10 cellular contexts compared by ENCODE assay signal in the genomic region with DNA sequence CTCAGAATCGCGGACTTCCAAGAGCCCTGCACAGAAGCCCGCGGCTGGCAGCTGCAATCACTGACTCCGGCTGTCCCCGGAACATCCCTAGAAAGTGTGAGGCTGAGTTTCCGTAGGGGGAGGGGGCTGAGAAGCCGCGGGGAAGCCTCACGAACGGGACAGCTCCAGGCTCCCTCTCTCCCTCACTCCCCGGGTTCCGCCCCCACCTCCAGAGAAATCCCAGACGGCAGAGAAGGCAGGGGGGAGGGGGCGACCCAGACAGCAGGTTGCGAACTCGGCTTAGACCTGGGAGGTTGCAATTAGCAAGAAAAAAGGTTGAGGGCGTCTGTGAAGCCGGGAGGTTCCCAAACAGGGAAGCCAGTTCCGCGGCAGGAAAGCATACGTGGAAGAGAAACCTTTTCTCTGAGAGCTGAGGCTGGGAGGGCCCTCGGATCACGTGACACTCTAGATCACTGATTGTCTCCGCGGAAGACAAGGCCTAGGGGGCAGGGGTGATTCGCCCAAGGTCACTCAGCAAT.
DNase-seq lines count a peak whose midpoint lies in the region; ATAC-seq, FAIRE-seq and TF ChIP-seq lines count a peak whose summit lies in the region.
"Had no signal": no experiment of that assay in that cellular context is flagged by ENCODE, and none has a peak within 500 bp of the region (broad histone marks: within the 10 kb centered on the region; RNA-seq: fewer than 3 reads in every experiment).

No MANE protein-coding gene starts in this region.

- H2BK5ac ChIP-seq in neuronal stem cell (ENCODE audit: low read length), result no peak overlapping the region

- H3K4me3 ChIP-seq in K562 (no peak overlapping the region), neuronal stem cell (ENCODE audit: low read length in 2 of 2) (peak overlapping the region; percentile 36 to 74)

- peak; percentile 46 for DNase-seq in NCI-H2107 treated with DMSO at 0.1 percent for 48 hours (lab: John Stamatoyannopoulos, UW; ENCODE audit: unreplicated experiment)
- no peak for DNase-seq in K562 (ENCODE audit: extremely low read depth in 1 of 4, low spot score in 3 of 4)
- peak; percentile 30 for DNase-seq in neuronal stem cell (ENCODE audit: low spot score)
- no peak for DNase-seq in activated naive CD4-positive, alpha-beta T cell treated with anti-CD3 and anti-CD28 coated beads, Interleukin-2, amount 50 U/mL, for 16 hours
- DNase-seq in effector CD4-positive, alpha-beta T cell, result no peak
- no peak for DNase-seq in AG08396 (ENCODE audit: low spot score)
- no peak for DNase-seq in stimulated activated CD4-positive, alpha-beta T cell treated with anti-CD3 and anti-CD28 coated beads, Interleukin-15, amount 100 ng/mL, for 24 hours
- DNase-seq: NK-92 treated with Interleukin-12 subunit alpha and Interleukin-12 subunit beta, amount 100 ng/mL, for 24 hours had no signal

- H3K4me2 ChIP-seq in K562 (ENCODE audit: insufficient read depth, low read length) (no peak overlapping the region), neuronal stem cell (ENCODE audit: insufficient read depth, low read length, poor library complexity, severe bottlenecking) (peak overlapping the region; percentile 91)

- in situ Hi-C loops in K562 (cut with MboI), result no loop called here

- no peak overlapping the region for H2BK120ac ChIP-seq in neuronal stem cell (ENCODE audit: low read depth, low read length)

- no peaks in the 10 kb centered on the region for H3K9me1 ChIP-seq in K562 (ENCODE audit: control insufficient read depth, insufficient read depth, low read length)

- POLR2A ChIA-PET in K562 (lab: Yijun Ruan, JAX), result interaction anchor here (0.7 to 1.2 kb wide), 4 partner anchors 8 to 16 kb away, joined by 3 to 6 read pairs (median 4); no protein-coding TSS in a partner anchor

- no peak overlapping the region for H2AK5ac ChIP-seq in neuronal stem cell (ENCODE audit: low read depth, low read length)

- H2BK12ac ChIP-seq in neuronal stem cell (ENCODE audit: low read length), result no peak overlapping the region

- TF ChIP-seq RAD21 in K562 (CRISPR knock-in tag; conservative IDR thresholded peaks at IDR 0.05 in 1 of 2, IDR thresholded peaks at IDR 0.05 in 1 of 2), result no peak

- H3K4ac ChIP-seq in neuronal stem cell (ENCODE audit: low read length), result no peak overlapping the region

- H3K9ac ChIP-seq in ES-I3 (ENCODE audit: low read depth, low read length), result peak overlapping the region; percentile 38; the same call in 1 of the 2 replicates
- H3K9ac ChIP-seq in K562 (ENCODE audit: insufficient read depth in 1 of 2, low read depth in 2 of 2, low read length in 2 of 2), result no peak overlapping the region
- H3K9ac ChIP-seq in neuronal stem cell (ENCODE audit: low read depth, low read length, poor library complexity), result no peak overlapping the region

- 7% methylated on average over 17 of the region's 27 CpGs for WGBS in K562 (ENCODE audit: insufficient coverage, low coverage, missing lambda C conversion rate)
- no CpG with 5 or more reads among the region's 27 CpGs for WGBS in neuronal stem cell (ENCODE audit: extremely low coverage in 2 of 2, insufficient read length in 2 of 2, insufficient replicate concordance in 1 of 2), 2 donors

- no peak overlapping the region for H3K27ac ChIP-seq in K562 (ENCODE audit: extremely low read depth, low read depth, low read length)
- H3K27ac ChIP-seq in neuronal stem cell (replicated peaks; ENCODE audit: low read length), result no peak overlapping the region

- no peak overlapping the region for H2BK15ac ChIP-seq in neuronal stem cell (ENCODE audit: low read length)

- H3K23ac ChIP-seq in neuronal stem cell (ENCODE audit: low read depth, low read length, poor library complexity), result no peak overlapping the region

- no peaks in the 10 kb centered on the region for H3K79me1 ChIP-seq in neuronal stem cell (ENCODE audit: low read depth, low read length)

- no peak for ATAC-seq in K562

- H2AFZ ChIP-seq in K562 (ENCODE audit: low read depth, low read length) (no peak overlapping the region), neuronal stem cell (ENCODE audit: low read length) (peak overlapping the region; percentile 88)

- no peak overlapping the region for H3K14ac ChIP-seq in neuronal stem cell (ENCODE audit: low read length)

- CTCF ChIA-PET in K562 (lab: Yijun Ruan, JAX; ENCODE audit: low intra/inter-chr PET ratio), result no interaction called here

- BruUV-seq in K562 (replicated peaks; lab: Mats Ljungman, UMichigan), result no TSS peak

- H3K27me3 ChIP-seq in K562 (ENCODE audit: control insufficient read depth in 2 of 2, insufficient read depth in 2 of 2, low read length in 2 of 2) (peaks cover 0 to 12% of the 10 kb centered on the region in 2 experiments; a peak in 2 of 5 replicates), neuronal stem cell (ENCODE audit: control insufficient read depth in 3 of 3, insufficient read depth in 3 of 3, low read depth in 1 of 3, low read length in 3 of 3) (peaks cover 0 to 20% (median 11%) of the 10 kb centered on the region in 3 experiments)

- no peaks in the 10 kb centered on the region for H3K36me3 ChIP-seq in ES-I3 (ENCODE audit: insufficient read depth, low read length)
- no peaks in the 10 kb centered on the region for H3K36me3 ChIP-seq in K562 (ENCODE audit: control insufficient read depth, insufficient read depth, low read length)
- no peaks in the 10 kb centered on the region for H3K36me3 ChIP-seq in neuronal stem cell (replicated peaks in 1 of 2; ENCODE audit: control insufficient read depth in 2 of 2, insufficient read depth in 2 of 2, low read length in 2 of 2)

- no peak for TF ChIP-seq POLR2A in K562 (conservative IDR thresholded peaks at IDR 0.05)

- intact Hi-C loops in K562 (cut with micrococcal nuclease), result no loop called here

- no peak for TF ChIP-seq EP300 in K562 (IDR thresholded peaks at IDR 0.05; ENCODE audit: low read length)

- no peak overlapping the region for H4K8ac ChIP-seq in neuronal stem cell (ENCODE audit: low read depth, low read length)

- no peaks in the 10 kb centered on the region for H4K20me1 ChIP-seq in K562 (replicated peaks; ENCODE audit: control insufficient read depth, insufficient read depth, low read length)

- FAIRE-seq in K562 (lab: Jason Lieb, UNC), result no peak
- FAIRE-seq: GM12891 had no signal

- H4K91ac ChIP-seq in neuronal stem cell (ENCODE audit: low read depth, low read length, poor library complexity), result no peak overlapping the region

- peak overlapping the region; percentile 29 for H3K18ac ChIP-seq in neuronal stem cell (ENCODE audit: low read length)

- H3K79me2 ChIP-seq in K562 (ENCODE audit: control insufficient read depth, insufficient read depth, low read length), result no peaks in the 10 kb centered on the region

- H3K4me1 ChIP-seq in ES-I3 (ENCODE audit: insufficient read depth, low read length) (peaks cover 6% of the 10 kb centered on the region; the same call in 1 of the 2 replicates), K562 (replicated peaks in 1 of 2; ENCODE audit: control insufficient read depth in 2 of 2, insufficient read depth in 2 of 2, low read length in 2 of 2) (peaks cover 2 to 17% of the 10 kb centered on the region in 2 experiments; a peak in 4 of 5 replicates), neuronal stem cell (ENCODE audit: control insufficient read depth in 2 of 2, insufficient read depth in 1 of 2, low read depth in 1 of 2, low read length in 2 of 2) (peaks cover 11 to 13% of the 10 kb centered on the region in 2 donors)

- no peak for TF ChIP-seq CTCF in K562 (IDR thresholded peaks at IDR 0.05 in 2 of 3, conservative IDR thresholded peaks at IDR 0.05 in 1 of 3; ENCODE audit: insufficient read depth in 2 of 3, low read depth in 1 of 3, low read length in 3 of 3)

- H3K9me3 ChIP-seq in ES-I3 (ENCODE audit: control insufficient read depth, insufficient read depth, low read length), result no peaks in the 10 kb centered on the region
- no peaks in the 10 kb centered on the region for H3K9me3 ChIP-seq in K562 (replicated peaks; ENCODE audit: control insufficient read depth, insufficient read depth, low read depth, low read length)
- H3K9me3 ChIP-seq in neuronal stem cell (replicated peaks in 1 of 2; ENCODE audit: control insufficient read depth in 2 of 2, insufficient read depth in 1 of 2, low read depth in 1 of 2, low read length in 2 of 2), result no peaks in the 10 kb centered on the region

TF ChIP-seq in K562, 482 proteins besides CTCF, POLR2A, EP300 and RAD21 (continues in another document):
- TF ChIP-seq TOE1 (IDR thresholded peaks at IDR 0.05; ENCODE audit: borderline replicate concordance) (peak; percentile 57; the same call in 1 of the 2 replicates), TOE1 (CRISPR knock-in tag; IDR thresholded peaks at IDR 0.05; ENCODE audit: borderline replicate concordance, low read depth) (no peak), USF1 (CRISPR knock-in tag; IDR thresholded peaks at IDR 0.05) (peak; percentile 58), TFE3 (CRISPR knock-in tag; IDR thresholded peaks at IDR 0.05) (peak; percentile 96), USF2 (CRISPR knock-in tag; IDR thresholded peaks at IDR 0.05) (peak; percentile 62), RAD51 (IDR thresholded peaks at IDR 0.05; ENCODE audit: borderline replicate concordance, low read depth) (peak; percentile 74), ZNF57 (CRISPR knock-in tag; IDR thresholded peaks at IDR 0.05) (no peak)

Comparison
In these comparisons a context has a peak if more than half of its experiments do, and no peak if none do; other contexts are left out.
1. DNase-seq: peak in NCI-H2107 treated with DMSO at 0.1 percent for 48 hours (single experiment) and neuronal stem cell (single experiment); none in K562 (0 of 4), activated naive CD4-positive, alpha-beta T cell treated with anti-CD3 and anti-CD28 coated beads, Interleukin-2, amount 50 U/mL, for 16 hours (single experiment), effector CD4-positive, alpha-beta T cell (single experiment), AG08396 (single experiment) and stimulated activated CD4-positive, alpha-beta T cell treated with anti-CD3 and anti-CD28 coated beads, Interleukin-15, amount 100 ng/mL, for 24 hours (single experiment).